Comparison of ENCODE assay signal across 14 cellular contexts in the genomic region with DNA sequence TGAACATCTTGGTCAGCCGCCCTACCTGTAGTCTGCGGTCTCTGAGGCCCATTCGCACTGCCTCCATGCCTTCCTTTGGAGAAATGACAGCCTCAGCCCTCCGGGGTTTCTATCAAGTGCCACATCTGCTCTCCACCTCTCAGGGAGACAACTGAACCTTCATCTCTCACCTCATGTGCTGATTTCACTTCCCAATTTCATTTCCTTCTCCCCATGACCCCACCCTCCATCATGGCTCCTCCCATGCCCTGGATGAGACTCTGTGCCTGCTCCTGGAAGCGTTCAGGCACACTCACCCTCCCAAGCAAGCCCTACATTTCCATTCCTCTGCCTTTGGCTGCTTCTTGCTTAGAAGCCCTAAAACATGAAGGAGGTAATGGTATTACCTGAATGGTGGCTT. TPM values are rescaled to one million over a fixed set of nuclear protein-coding genes. Genes with fewer than 3 reads are reported as not detected.
DNase-seq lines count a peak whose midpoint lies in the region; ATAC-seq, FAIRE-seq and TF ChIP-seq lines count a peak whose summit lies in the region.
"Had no signal": no experiment of that assay in that cellular context is flagged by ENCODE, and none has a peak within 500 bp of the region (broad histone marks: within the 10 kb centered on the region; RNA-seq: fewer than 3 reads in every experiment).

No MANE protein-coding gene starts in this region.

- peak overlapping the region; percentile 94; the same call in 1 of the 2 replicates for H2AFZ ChIP-seq in Karpas-422 (ENCODE audit: low read length)

- H3K4me3 ChIP-seq in Karpas-422 (ENCODE audit: low read length) = peak overlapping the region; percentile 29; the same call in 1 of the 2 replicates
- H3K4me3 ChIP-seq: tibial nerve had no signal

- H3K9me2 ChIP-seq in Karpas-422 (replicated peaks; ENCODE audit: insufficient read depth, low read length) = no peaks in the 10 kb centered on the region

- H3K36me3 ChIP-seq in Karpas-422 (ENCODE audit: insufficient read depth, low read length) = no peaks in the 10 kb centered on the region
- H3K36me3 ChIP-seq: tibial nerve had no signal

- peaks cover 14% of the 10 kb centered on the region for H3K4me1 ChIP-seq in Karpas-422 (ENCODE audit: low read length)

- peak overlapping the region; percentile 57 for H3K4me2 ChIP-seq in Karpas-422 (ENCODE audit: low read depth, low read length, poor library complexity, severe bottlenecking)

- peak; percentile 37 for DNase-seq in GM12891 (ENCODE audit: insufficient read length, low spot score)
- peak; percentile 81 for DNase-seq in Karpas-422
- DNase-seq in germinal center (ENCODE audit: low spot score) = peak; percentile 75
- DNase-seq in HTR-8/SVneo (ENCODE audit: insufficient read length, low spot score) = no peak
- DNase-seq in SK-N-DZ (ENCODE audit: low spot score) = no peak
- no peak for DNase-seq in Right ventricle myocardium inferior (ENCODE audit: missing footprints)
- DNase-seq in posterior cingulate gyrus = no peak
- DNase-seq: activated CD8-positive, alpha-beta memory T cell treated with anti-CD3 and anti-CD28 coated beads for 24 hours; immature natural killer cell had no signal

- no peaks in the 10 kb centered on the region for H3K27me3 ChIP-seq in Karpas-422 (ENCODE audit: low read length)

- FAIRE-seq in GM12891 (lab: Jason Lieb, UNC) (peak; percentile 81), HTR-8/SVneo (lab: Jason Lieb, UNC) (no peak)
- FAIRE-seq: astrocyte had no signal

- TF ChIP-seq POLR2A in GM12891 (IDR thresholded peaks at IDR 0.05; ENCODE audit: low read depth, low read length) = no peak

- H3K9me3 ChIP-seq in Karpas-422 (ENCODE audit: low read length) = no peaks in the 10 kb centered on the region
- H3K9me3 ChIP-seq: tibial nerve had no signal

- no peaks in the 10 kb centered on the region for H3K79me2 ChIP-seq in Karpas-422 (ENCODE audit: low read length)

- intact Hi-C loops in Right ventricle myocardium inferior (cut with DNase I) (loop anchor here (2.0 kb wide), 1 partner anchor 180 kb away; a partner anchor contains a TSS), posterior cingulate gyrus (cut with DNase I) (no loop called here)

- H3K9ac ChIP-seq in Karpas-422 (ENCODE audit: low read length) = peak overlapping the region; percentile 45

- no peak overlapping the region for H3K27ac ChIP-seq in Karpas-422 (ENCODE audit: low read length)

- no peaks in the 10 kb centered on the region for H4K20me1 ChIP-seq in Karpas-422 (ENCODE audit: insufficient read depth, low read depth, low read length)

- ATAC-seq in GM21423 (IDR thresholded peaks at IDR 0.05; ENCODE audit: unreplicated experiment) (peak; percentile 51), Right ventricle myocardium inferior (no peak)

TF ChIP-seq in GM12891, 5 proteins besides CTCF, POLR2A, EP300 and RAD21:
- TF ChIP-seq PAX5 (IDR thresholded peaks at IDR 0.05; ENCODE audit: insufficient read depth, low read length, severe bottlenecking) (no peak), SPI1 (IDR thresholded peaks at IDR 0.05; ENCODE audit: low read depth, low read length) (peak; percentile 92)

RNA-seq across cellular contexts. Expression of a gene that starts 7.8 kb away (rescaled TPM):
- 51.4 TPM for polyA plus RNA-seq in GM12891 (2012; ENCODE audit: low read depth, missing spikeins)
- 282 and 463 TPM in 2 replicates for total RNA-seq in Karpas-422 (2014; rRNA removed; shearing (Covaris generic); ENCODE audit: low replicate concordance)
- polyA plus RNA-seq in SK-N-DZ (2014; cell fraction: cytosol; rRNA removed) = 280 and 284 TPM in 2 replicates
- 87.8 and 102 TPM in 2 replicates for polyA plus RNA-seq in SK-N-DZ (2014; cell fraction: nucleus; rRNA removed)
- 53.6 TPM for total RNA-seq in Right ventricle myocardium inferior

RNA-seq across cellular contexts. Expression of a gene that starts 9.2 kb away (rescaled TPM):
- polyA plus RNA-seq in GM12891 (2012; ENCODE audit: low read depth, missing spikeins) = 0.03 TPM
- 0.07 and 0.25 TPM in 2 replicates for total RNA-seq in Karpas-422 (2014; rRNA removed; shearing (Covaris generic); ENCODE audit: low replicate concordance)
- polyA plus RNA-seq in SK-N-DZ (2014; cell fraction: cytosol; rRNA removed) = not detected in 2 replicates
- polyA plus RNA-seq in SK-N-DZ (2014; cell fraction: nucleus; rRNA removed) = 0.13 and 0.66 TPM in 2 replicates
- total RNA-seq in Right ventricle myocardium inferior = not detected
- total RNA-seq: astrocyte, SK-MEL-5 had no signal
- polyA plus RNA-seq: esophagus, immature natural killer cell had no signal

RNA-seq across cellular contexts. Expression of a gene that starts 52.8 kb away (rescaled TPM):
- polyA plus RNA-seq in GM12891 (2012; ENCODE audit: low read depth, missing spikeins) = 77.0 TPM
- 65.1 and 121 TPM in 2 replicates for total RNA-seq in Karpas-422 (2014; rRNA removed; shearing (Covaris generic); ENCODE audit: low replicate concordance)
- polyA plus RNA-seq in SK-N-DZ (2014; cell fraction: cytosol; rRNA removed) = 75.8 and 80.8 TPM in 2 replicates
- polyA plus RNA-seq in SK-N-DZ (2014; cell fraction: nucleus; rRNA removed) = 33.8 and 47.1 TPM in 2 replicates
- 20.9 TPM for total RNA-seq in Right ventricle myocardium inferior

Comparison
In these comparisons a context has a peak if more than half of its experiments do, and no peak if none do; other contexts are left out.
1. DNase-seq: peak in GM12891 (single experiment), Karpas-422 (single experiment) and germinal center (single experiment); none in HTR-8/SVneo (single experiment), SK-N-DZ (single experiment), Right ventricle myocardium inferior (single experiment) and posterior cingulate gyrus (0 of 10).